In the genomic region with DNA sequence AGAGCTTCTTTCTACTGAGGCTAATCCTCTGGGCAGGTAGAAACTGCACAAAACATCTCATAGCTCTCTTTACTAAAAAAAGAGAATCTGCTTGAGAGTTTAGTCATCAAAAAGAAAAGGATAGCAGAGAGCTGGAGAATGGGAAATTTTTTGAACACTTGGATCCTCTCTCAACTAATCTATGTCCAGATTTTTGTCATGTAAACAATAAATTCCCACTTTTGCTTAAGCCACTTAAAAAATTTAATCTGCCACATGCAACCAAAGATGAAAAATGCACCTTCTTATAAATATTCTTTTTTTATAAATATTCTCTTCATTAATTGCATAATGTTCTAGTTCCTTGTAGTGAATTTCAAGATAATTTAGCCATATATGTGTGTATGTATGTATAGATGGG, we compare ENCODE assay signal across 37 cellular contexts. TPM values are rescaled to one million over a fixed set of nuclear protein-coding genes. Genes with fewer than 3 reads are reported as not detected.
"Had no signal": no experiment of that assay in that cellular context is flagged by ENCODE, and none has a peak within 500 bp of the region (broad histone marks: within the 10 kb centered on the region; RNA-seq: fewer than 3 reads in every experiment).

No MANE protein-coding gene starts in this region.

- H3K36me3 ChIP-seq: adrenal gland, brain microvascular endothelial cell, breast epithelium had no signal

- H3K27ac ChIP-seq: adrenal gland, body of pancreas, brain microvascular endothelial cell, breast epithelium, VCaP had no signal

- H3K4me1 ChIP-seq: adrenal gland, body of pancreas, breast epithelium had no signal

- FAIRE-seq: astrocyte, TTC549 had no signal

- H3K4me3 ChIP-seq: adrenal gland, body of pancreas, breast epithelium had no signal

- H3K27me3 ChIP-seq: adrenal gland, body of pancreas, brain microvascular endothelial cell, breast epithelium had no signal

- H3K9me3 ChIP-seq: adrenal gland, body of pancreas, breast epithelium had no signal

- DNase-seq: activated B cell treated with CpG ODN at 0.5 μM for 24 hours; activated CD4-positive, alpha-beta memory T cell treated with anti-CD3 and anti-CD28 coated beads for 36 hours; activated CD4-positive, alpha-beta T cell treated with anti-CD3 and anti-CD28 coated beads for 4 hours; activated CD4-positive, alpha-beta T cell treated with anti-CD3 and anti-CD28 coated beads, Interleukin-2, amount 10 ng/mL, durations not matched to agents 24 days and 14 days; activated CD4-positive, alpha-beta T cell treated with anti-CD3 and anti-CD28 coated beads, Interleukin-2, amount 50 U/mL, for 1 hour; activated CD4-positive, alpha-beta T cell treated with anti-CD3 and anti-CD28 coated beads, Interleukin-2, amount 50 U/mL, for 4 hours; activated CD4-positive, CD25-positive, alpha-beta regulatory T cell treated with anti-CD3 and anti-CD28 coated beads, Interleukin-2, amount 50 U/mL, for 72 hours; activated CD8-positive, alpha-beta memory T cell treated with anti-CD3 and anti-CD28 coated beads, Interleukin-2, amount 50 U/mL, for 4 hours; activated CD8-positive, alpha-beta T cell treated with anti-CD3 and anti-CD28 coated beads for 36 hours; activated effector memory CD4-positive, alpha-beta T cell treated with anti-CD3 and anti-CD28 coated beads, Interleukin-2, amount 50 U/mL, for 16 hours; activated gamma-delta T cell treated with Interleukin-2 at 50 U/mL for 16 hours; activated naive CD4-positive, alpha-beta T cell; activated naive CD4-positive, alpha-beta T cell treated with anti-CD3 and anti-CD28 coated beads for 36 hours; activated naive CD4-positive, alpha-beta T cell treated with anti-CD3 and anti-CD28 coated beads, Interleukin-2, amount 50 U/mL, for 16 hours; activated naive CD8-positive, alpha-beta T cell treated with anti-CD3 and anti-CD28 coated beads for 36 hours; activated T-cell treated with anti-CD3 and anti-CD28 coated beads for 4 hours; activated T-cell treated with anti-CD3 and anti-CD28 coated beads, Interleukin-2, amount 50 U/mL, for 1 hour; activated T-cell treated with anti-CD3 and anti-CD28 coated beads, Interleukin-2, amount 50 U/mL, for 4 hours; activated T-cell treated with anti-CD3 and anti-CD28 coated beads, Interleukin-2, amount 50 U/mL, for 72 hours; adrenal gland; amniotic stem cell; aorta; body of pancreas; brain microvascular endothelial cell; central memory CD4-positive, alpha-beta T cell; T-helper 2 cell; T-helper 9 cell had no signal

- ATAC-seq: activated CD8-positive, alpha-beta T cell treated with anti-CD3 and anti-CD28 coated beads for 36 hours; activated naive CD4-positive, alpha-beta T cell treated with anti-CD3 and anti-CD28 coated beads, Interleukin-2, amount 50 U/mL, for 72 hours; activated T-cell treated with anti-CD3 and anti-CD28 coated beads, Interleukin-2, amount 50 U/mL, for 4 hours; activated T-cell treated with anti-CD3 and anti-CD28 coated beads, Interleukin-2, amount 50 U/mL, for 72 hours; activated T-helper 17 cell treated with anti-CD3 and anti-CD28 coated beads, Interleukin-2, amount 50 U/mL, for 72 hours; body of pancreas had no signal

RNA-seq across cellular contexts. Expression of a gene that starts 10.5 kb away (rescaled TPM):
- total RNA-seq: activated B cell treated with CpG ODN at 0.5 μM for 24 hours; activated CD4-positive, alpha-beta memory T cell treated with anti-CD3 and anti-CD28 coated beads for 36 hours; activated CD4-positive, alpha-beta T cell treated with anti-CD3 and anti-CD28 coated beads, Interleukin-2, amount 10 ng/mL, durations not matched to agents 24 days and 14 days; activated CD8-positive, alpha-beta memory T cell treated with anti-CD3 and anti-CD28 coated beads for 36 hours; activated CD8-positive, alpha-beta T cell treated with anti-CD3 and anti-CD28 coated beads for 36 hours; activated naive CD4-positive, alpha-beta T cell treated with anti-CD3 and anti-CD28 coated beads for 36 hours; activated naive CD4-positive, alpha-beta T cell treated with anti-CD3 and anti-CD28 coated beads, Interleukin-2, amount 50 U/mL, for 72 hours; activated naive CD8-positive, alpha-beta T cell treated with anti-CD3 and anti-CD28 coated beads for 36 hours; activated T-cell treated with anti-CD3 and anti-CD28 coated beads, Interleukin-2, amount 50 U/mL, for 4 hours; activated T-cell treated with anti-CD3 and anti-CD28 coated beads, Interleukin-2, amount 50 U/mL, for 72 hours; activated T-helper 1 cell treated with anti-CD3 and anti-CD28 coated beads, Interleukin-12 subunit alpha, Interleukin-12 subunit beta, Interleukin-2, Interleukin-4 antibody, amounts not matched to agents 30 ng/mL and 10 ng/mL and 1 ng/mL, durations not matched to agents 14 hours and 24 hours and 36 hours; activated T-helper 17 cell treated with anti-CD3 and anti-CD28 coated beads, Interleukin-2, amount 50 U/mL, for 72 hours; adrenal gland; aorta; astrocyte; body of pancreas; breast epithelium; cardiac septum; cerebellum had no signal
- polyA plus RNA-seq: adrenal gland, aorta had no signal

RNA-seq across cellular contexts. Expression of a gene that starts 22.0 kb away (rescaled TPM):
- total RNA-seq: activated B cell treated with CpG ODN at 0.5 μM for 24 hours; activated CD4-positive, alpha-beta memory T cell treated with anti-CD3 and anti-CD28 coated beads for 36 hours; activated CD4-positive, alpha-beta T cell treated with anti-CD3 and anti-CD28 coated beads, Interleukin-2, amount 10 ng/mL, durations not matched to agents 24 days and 14 days; activated CD8-positive, alpha-beta memory T cell treated with anti-CD3 and anti-CD28 coated beads for 36 hours; activated CD8-positive, alpha-beta T cell treated with anti-CD3 and anti-CD28 coated beads for 36 hours; activated naive CD4-positive, alpha-beta T cell treated with anti-CD3 and anti-CD28 coated beads for 36 hours; activated naive CD4-positive, alpha-beta T cell treated with anti-CD3 and anti-CD28 coated beads, Interleukin-2, amount 50 U/mL, for 72 hours; activated naive CD8-positive, alpha-beta T cell treated with anti-CD3 and anti-CD28 coated beads for 36 hours; activated T-cell treated with anti-CD3 and anti-CD28 coated beads, Interleukin-2, amount 50 U/mL, for 4 hours; activated T-cell treated with anti-CD3 and anti-CD28 coated beads, Interleukin-2, amount 50 U/mL, for 72 hours; activated T-helper 1 cell treated with anti-CD3 and anti-CD28 coated beads, Interleukin-12 subunit alpha, Interleukin-12 subunit beta, Interleukin-2, Interleukin-4 antibody, amounts not matched to agents 30 ng/mL and 10 ng/mL and 1 ng/mL, durations not matched to agents 14 hours and 24 hours and 36 hours; activated T-helper 17 cell treated with anti-CD3 and anti-CD28 coated beads, Interleukin-2, amount 50 U/mL, for 72 hours; adrenal gland; aorta; astrocyte; body of pancreas; breast epithelium; cardiac septum; cerebellum had no signal
- polyA plus RNA-seq: adrenal gland, aorta had no signal

RNA-seq across cellular contexts. Expression of a gene that starts 29.6 kb away (rescaled TPM):
- total RNA-seq: activated B cell treated with CpG ODN at 0.5 μM for 24 hours; activated CD4-positive, alpha-beta memory T cell treated with anti-CD3 and anti-CD28 coated beads for 36 hours; activated CD4-positive, alpha-beta T cell treated with anti-CD3 and anti-CD28 coated beads, Interleukin-2, amount 10 ng/mL, durations not matched to agents 24 days and 14 days; activated CD8-positive, alpha-beta memory T cell treated with anti-CD3 and anti-CD28 coated beads for 36 hours; activated CD8-positive, alpha-beta T cell treated with anti-CD3 and anti-CD28 coated beads for 36 hours; activated naive CD4-positive, alpha-beta T cell treated with anti-CD3 and anti-CD28 coated beads for 36 hours; activated naive CD4-positive, alpha-beta T cell treated with anti-CD3 and anti-CD28 coated beads, Interleukin-2, amount 50 U/mL, for 72 hours; activated naive CD8-positive, alpha-beta T cell treated with anti-CD3 and anti-CD28 coated beads for 36 hours; activated T-cell treated with anti-CD3 and anti-CD28 coated beads, Interleukin-2, amount 50 U/mL, for 4 hours; activated T-cell treated with anti-CD3 and anti-CD28 coated beads, Interleukin-2, amount 50 U/mL, for 72 hours; activated T-helper 1 cell treated with anti-CD3 and anti-CD28 coated beads, Interleukin-12 subunit alpha, Interleukin-12 subunit beta, Interleukin-2, Interleukin-4 antibody, amounts not matched to agents 30 ng/mL and 10 ng/mL and 1 ng/mL, durations not matched to agents 14 hours and 24 hours and 36 hours; activated T-helper 17 cell treated with anti-CD3 and anti-CD28 coated beads, Interleukin-2, amount 50 U/mL, for 72 hours; adrenal gland; aorta; astrocyte; body of pancreas; breast epithelium; cardiac septum; cerebellum had no signal
- polyA plus RNA-seq: adrenal gland, aorta had no signal

RNA-seq across cellular contexts. Expression of a gene that starts 34.1 kb away (rescaled TPM):
- total RNA-seq: activated B cell treated with CpG ODN at 0.5 μM for 24 hours; activated CD4-positive, alpha-beta memory T cell treated with anti-CD3 and anti-CD28 coated beads for 36 hours; activated CD4-positive, alpha-beta T cell treated with anti-CD3 and anti-CD28 coated beads, Interleukin-2, amount 10 ng/mL, durations not matched to agents 24 days and 14 days; activated CD8-positive, alpha-beta memory T cell treated with anti-CD3 and anti-CD28 coated beads for 36 hours; activated CD8-positive, alpha-beta T cell treated with anti-CD3 and anti-CD28 coated beads for 36 hours; activated naive CD4-positive, alpha-beta T cell treated with anti-CD3 and anti-CD28 coated beads for 36 hours; activated naive CD4-positive, alpha-beta T cell treated with anti-CD3 and anti-CD28 coated beads, Interleukin-2, amount 50 U/mL, for 72 hours; activated naive CD8-positive, alpha-beta T cell treated with anti-CD3 and anti-CD28 coated beads for 36 hours; activated T-cell treated with anti-CD3 and anti-CD28 coated beads, Interleukin-2, amount 50 U/mL, for 4 hours; activated T-cell treated with anti-CD3 and anti-CD28 coated beads, Interleukin-2, amount 50 U/mL, for 72 hours; activated T-helper 1 cell treated with anti-CD3 and anti-CD28 coated beads, Interleukin-12 subunit alpha, Interleukin-12 subunit beta, Interleukin-2, Interleukin-4 antibody, amounts not matched to agents 30 ng/mL and 10 ng/mL and 1 ng/mL, durations not matched to agents 14 hours and 24 hours and 36 hours; activated T-helper 17 cell treated with anti-CD3 and anti-CD28 coated beads, Interleukin-2, amount 50 U/mL, for 72 hours; adrenal gland; aorta; astrocyte; body of pancreas; breast epithelium; cardiac septum; cerebellum had no signal
- polyA plus RNA-seq: adrenal gland, aorta had no signal

RNA-seq across cellular contexts. Expression of a gene that starts 37.9 kb away (rescaled TPM):
- total RNA-seq: activated B cell treated with CpG ODN at 0.5 μM for 24 hours; activated CD4-positive, alpha-beta memory T cell treated with anti-CD3 and anti-CD28 coated beads for 36 hours; activated CD4-positive, alpha-beta T cell treated with anti-CD3 and anti-CD28 coated beads, Interleukin-2, amount 10 ng/mL, durations not matched to agents 24 days and 14 days; activated CD8-positive, alpha-beta memory T cell treated with anti-CD3 and anti-CD28 coated beads for 36 hours; activated CD8-positive, alpha-beta T cell treated with anti-CD3 and anti-CD28 coated beads for 36 hours; activated naive CD4-positive, alpha-beta T cell treated with anti-CD3 and anti-CD28 coated beads for 36 hours; activated naive CD4-positive, alpha-beta T cell treated with anti-CD3 and anti-CD28 coated beads, Interleukin-2, amount 50 U/mL, for 72 hours; activated naive CD8-positive, alpha-beta T cell treated with anti-CD3 and anti-CD28 coated beads for 36 hours; activated T-cell treated with anti-CD3 and anti-CD28 coated beads, Interleukin-2, amount 50 U/mL, for 4 hours; activated T-cell treated with anti-CD3 and anti-CD28 coated beads, Interleukin-2, amount 50 U/mL, for 72 hours; activated T-helper 1 cell treated with anti-CD3 and anti-CD28 coated beads, Interleukin-12 subunit alpha, Interleukin-12 subunit beta, Interleukin-2, Interleukin-4 antibody, amounts not matched to agents 30 ng/mL and 10 ng/mL and 1 ng/mL, durations not matched to agents 14 hours and 24 hours and 36 hours; activated T-helper 17 cell treated with anti-CD3 and anti-CD28 coated beads, Interleukin-2, amount 50 U/mL, for 72 hours; adrenal gland; aorta; astrocyte; body of pancreas; breast epithelium; cardiac septum; cerebellum had no signal
- polyA plus RNA-seq: adrenal gland, aorta had no signal
